13 cellular contexts compared by ENCODE assay signal in genomic region chrX:70219938-70220764, GRCh38. TPM values are rescaled to one million over a fixed set of nuclear protein-coding genes. Genes with fewer than 3 reads are reported as not detected.
A peak's percentile ranks its signal among the peaks of the same experiment; 100 is the strongest.
DNase-seq lines count a peak whose midpoint lies in the region; ATAC-seq and TF ChIP-seq lines count a peak whose summit lies in the region.
"Had no signal": no experiment of that assay in that cellular context is flagged by ENCODE, and none has a peak within 500 bp of the region (broad histone marks: within the 10 kb centered on the region; RNA-seq: fewer than 3 reads in every experiment).

No MANE protein-coding gene starts in this region.

- H3K4me1 ChIP-seq in prostate gland (replicated peaks), result no peaks in the 10 kb centered on the region

- H3K27me3 ChIP-seq in prostate gland (replicated peaks; ENCODE audit: insufficient read depth), result no peaks in the 10 kb centered on the region

- no peak for TF ChIP-seq CTCF in prostate gland (IDR thresholded peaks at IDR 0.05)

- no peak overlapping the region for H3K4me3 ChIP-seq in prostate gland
- H3K4me3 ChIP-seq: skin epidermis had no signal

- H3K9me3 ChIP-seq in prostate gland, result no peaks in the 10 kb centered on the region

- DNase-seq in HK-2 (ENCODE audit: unreplicated experiment), result peak; percentile 29
- peak; percentile 5 to 11 for DNase-seq in NCI-H526 (lab: John Stamatoyannopoulos, UW)
- DNase-seq in dermis blood vessel endothelial cell, result peak; percentile 44
- peak; percentile 65 for DNase-seq in prostate gland (ENCODE audit: low spot score)
- DNase-seq in activated CD4-positive, alpha-beta T cell treated with anti-CD3 and anti-CD28 coated beads for 4 hours, result no peak
- no peak for DNase-seq in UCSD-AML1 (lab: John Stamatoyannopoulos, UW; ENCODE audit: unreplicated experiment)
- DNase-seq: activated effector memory CD4-positive, alpha-beta T cell treated with Interleukin-2 at 50 U/mL for 16 hours; effector CD8-positive, alpha-beta T cell; GF-D8; stimulated activated naive B cell treated with anti-CD40 and anti-IgM and Interleukin-4, amounts not matched to agents 10 μg/mL and 1 μg/mL and 100 μg/mL, for 72 hours had no signal

- no peaks in the 10 kb centered on the region for H3K36me3 ChIP-seq in prostate gland

- TF ChIP-seq POLR2A in prostate gland (IDR thresholded peaks at IDR 0.05), result no peak

- 47% methylated on average over 5 of the region's 5 CpGs for WGBS in prostate gland

- ATAC-seq in GM19395 (IDR thresholded peaks at IDR 0.05; ENCODE audit: unreplicated experiment), result no peak
- ATAC-seq: stimulated activated naive B cell treated with anti-CD40 and anti-IgM and Interleukin-4, amounts not matched to agents 10 μg/mL and 1 μg/mL and 100 μg/mL, for 72 hours had no signal

- intact Hi-C loops in prostate gland (cut with DNase I), result no loop called here

- peak overlapping the region; percentile 31 to 36 for H3K27ac ChIP-seq in prostate gland

RNA-seq across cellular contexts. Expression of gene AWAT1, which starts 14.3 kb away (rescaled TPM):
- total RNA-seq in dermis blood vessel endothelial cell, result not detected in 2 replicates
- total RNA-seq in prostate gland, result not detected
- total RNA-seq: liver had no signal

RNA-seq across cellular contexts. Expression of gene P2RY4, which starts 39.9 kb away (rescaled TPM):
- total RNA-seq in dermis blood vessel endothelial cell (not detected in 2 replicates), prostate gland (1 to 10 TPM in 1 of 2 donors, not detected in 1; 1.1 TPM)

RNA-seq across cellular contexts. Expression of gene DGAT2L6, which starts 42.9 kb away (rescaled TPM):
- not detected in 2 replicates for total RNA-seq in dermis blood vessel endothelial cell
- not detected for total RNA-seq in prostate gland
- total RNA-seq: liver had no signal

RNA-seq across cellular contexts. Expression of gene ARR3, which starts 48.0 kb away (rescaled TPM):
- total RNA-seq in dermis blood vessel endothelial cell (not detected in 2 replicates), prostate gland (not detected)
- total RNA-seq: liver had no signal

Comparison
In these comparisons a context has a peak if more than half of its experiments do, and no peak if none do; other contexts are left out.
1. DNase-seq: peak in HK-2 (single experiment), NCI-H526 (2 of 2), dermis blood vessel endothelial cell (single experiment) and prostate gland (single experiment); none in activated CD4-positive, alpha-beta T cell treated with anti-CD3 and anti-CD28 coated beads for 4 hours (0 of 2) and UCSD-AML1 (single experiment).